Comparison of ENCODE assay signal across 1 cellular context in the genomic region with DNA sequence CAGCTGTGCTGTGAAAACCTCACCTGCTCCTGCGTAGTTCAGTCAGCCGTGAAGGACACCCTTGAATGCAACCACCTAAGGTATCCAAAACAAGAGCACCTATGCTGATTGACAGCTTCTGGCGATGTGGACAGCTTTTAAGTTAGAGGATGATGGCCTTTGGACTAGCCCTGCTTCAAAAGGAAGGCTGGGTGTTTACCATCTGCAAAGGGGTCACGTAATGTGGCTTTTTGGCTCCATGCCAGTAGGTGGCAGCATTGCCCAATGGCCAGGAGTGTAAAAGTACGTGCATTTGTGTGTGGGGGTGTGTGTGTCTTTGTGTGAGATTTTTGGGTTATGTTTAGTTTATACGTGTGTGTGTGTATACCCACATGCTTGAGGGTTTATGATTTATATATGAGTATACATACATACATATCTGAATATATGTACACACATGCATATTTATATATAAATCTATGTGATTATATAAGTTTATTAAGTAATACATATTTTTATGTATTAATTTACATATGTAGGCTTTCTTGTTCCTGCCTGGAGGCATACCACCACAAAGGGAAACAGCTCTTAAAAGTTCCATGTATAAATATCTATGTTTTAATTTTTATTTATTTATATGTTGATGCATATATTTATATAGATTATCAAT.
TF ChIP-seq lines count a peak whose summit lies in the region.

No MANE protein-coding gene starts in this region.

TF ChIP-seq in HepG2, 621 proteins besides CTCF, POLR2A, EP300 and RAD21 (continued from another document and continues in another):
- TF ChIP-seq, protein P1, sequence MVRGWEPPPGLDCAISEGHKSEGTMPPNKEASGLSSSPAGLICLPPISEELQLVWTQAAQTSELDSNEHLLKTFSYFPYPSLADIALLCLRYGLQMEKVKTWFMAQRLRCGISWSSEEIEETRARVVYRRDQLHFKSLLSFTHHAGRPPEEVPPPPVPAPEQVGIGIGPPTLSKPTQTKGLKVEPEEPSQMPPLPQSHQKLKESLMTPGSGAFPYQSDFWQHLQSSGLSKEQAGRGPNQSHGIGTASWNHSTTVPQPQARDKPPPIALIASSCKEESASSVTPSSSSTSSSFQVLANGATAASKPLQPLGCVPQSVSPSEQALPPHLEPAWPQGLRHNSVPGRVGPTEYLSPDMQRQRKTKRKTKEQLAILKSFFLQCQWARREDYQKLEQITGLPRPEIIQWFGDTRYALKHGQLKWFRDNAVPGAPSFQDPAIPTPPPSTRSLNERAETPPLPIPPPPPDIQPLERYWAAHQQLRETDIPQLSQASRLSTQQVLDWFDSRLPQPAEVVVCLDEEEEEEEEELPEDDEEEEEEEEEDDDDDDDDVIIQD (CRISPR knock-in tag; IDR thresholded peaks at IDR 0.05; ENCODE audit: low read depth): peak; percentile 75; the same call in 1 of the 2 replicates
- TF ChIP-seq MAZ (IDR thresholded peaks at IDR 0.05; ENCODE audit: borderline replicate concordance, low read depth, low read length) (no peak), MAZ (CRISPR knock-in tag; IDR thresholded peaks at IDR 0.05; ENCODE audit: low read depth) (no peak), ZNF432 (CRISPR knock-in tag; IDR thresholded peaks at IDR 0.05; ENCODE audit: borderline replicate concordance) (no peak), ATM (IDR thresholded peaks at IDR 0.05; ENCODE audit: borderline replicate concordance) (no peak), SYNCRIP (IDR thresholded peaks at IDR 0.05; ENCODE audit: insufficient read depth, low read depth, low read length) (no peak), EEA1 (CRISPR knock-in tag; IDR thresholded peaks at IDR 0.05; ENCODE audit: borderline replicate concordance) (no peak), PHF8 (CRISPR knock-in tag; IDR thresholded peaks at IDR 0.05) (no peak), RFXANK (CRISPR knock-in tag; IDR thresholded peaks at IDR 0.05) (no peak), ZNF841 (CRISPR knock-in tag; IDR thresholded peaks at IDR 0.05; ENCODE audit: borderline replicate concordance) (no peak), PCBP1 (IDR thresholded peaks at IDR 0.05; ENCODE audit: borderline replicate concordance, low read depth, low read length) (no peak), GLI4 (CRISPR knock-in tag; IDR thresholded peaks at IDR 0.05; ENCODE audit: borderline replicate concordance) (no peak), ZSCAN12 (CRISPR knock-in tag; IDR thresholded peaks at IDR 0.05) (no peak), MIER3 (CRISPR knock-in tag; IDR thresholded peaks at IDR 0.05; ENCODE audit: borderline replicate concordance) (peak; percentile 36; the same call in 1 of the 2 replicates), NFKB2 (CRISPR knock-in tag; IDR thresholded peaks at IDR 0.05; ENCODE audit: borderline replicate concordance) (no peak), NAIF1 (CRISPR knock-in tag; IDR thresholded peaks at IDR 0.05; ENCODE audit: borderline replicate concordance) (no peak), XBP1 (CRISPR knock-in tag; IDR thresholded peaks at IDR 0.05) (no peak), HNRNPLL (IDR thresholded peaks at IDR 0.05; ENCODE audit: low read depth, low read length, poor library complexity, severe bottlenecking) (no peak), ZFX (CRISPR knock-in tag; IDR thresholded peaks at IDR 0.05; ENCODE audit: low read depth) (peak; percentile 17; the same call in 1 of the 2 replicates), SRSF9 (IDR thresholded peaks at IDR 0.05; ENCODE audit: borderline replicate concordance, insufficient read depth, low read depth, low read length, poor library complexity, severe bottlenecking) (no peak)
- TF ChIP-seq, protein P2, sequence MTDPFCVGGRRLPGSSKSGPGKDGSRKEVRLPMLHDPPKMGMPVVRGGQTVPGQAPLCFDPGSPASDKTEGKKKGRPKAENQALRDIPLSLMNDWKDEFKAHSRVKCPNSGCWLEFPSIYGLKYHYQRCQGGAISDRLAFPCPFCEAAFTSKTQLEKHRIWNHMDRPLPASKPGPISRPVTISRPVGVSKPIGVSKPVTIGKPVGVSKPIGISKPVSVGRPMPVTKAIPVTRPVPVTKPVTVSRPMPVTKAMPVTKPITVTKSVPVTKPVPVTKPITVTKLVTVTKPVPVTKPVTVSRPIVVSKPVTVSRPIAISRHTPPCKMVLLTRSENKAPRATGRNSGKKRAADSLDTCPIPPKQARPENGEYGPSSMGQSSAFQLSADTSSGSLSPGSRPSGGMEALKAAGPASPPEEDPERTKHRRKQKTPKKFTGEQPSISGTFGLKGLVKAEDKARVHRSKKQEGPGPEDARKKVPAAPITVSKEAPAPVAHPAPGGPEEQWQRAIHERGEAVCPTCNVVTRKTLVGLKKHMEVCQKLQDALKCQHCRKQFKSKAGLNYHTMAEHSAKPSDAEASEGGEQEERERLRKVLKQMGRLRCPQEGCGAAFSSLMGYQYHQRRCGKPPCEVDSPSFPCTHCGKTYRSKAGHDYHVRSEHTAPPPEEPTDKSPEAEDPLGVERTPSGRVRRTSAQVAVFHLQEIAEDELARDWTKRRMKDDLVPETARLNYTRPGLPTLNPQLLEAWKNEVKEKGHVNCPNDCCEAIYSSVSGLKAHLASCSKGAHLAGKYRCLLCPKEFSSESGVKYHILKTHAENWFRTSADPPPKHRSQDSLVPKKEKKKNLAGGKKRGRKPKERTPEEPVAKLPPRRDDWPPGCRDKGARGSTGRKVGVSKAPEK (CRISPR knock-in tag; IDR thresholded peaks at IDR 0.05; ENCODE audit: borderline replicate concordance): no peak
- TF ChIP-seq, protein P3, sequence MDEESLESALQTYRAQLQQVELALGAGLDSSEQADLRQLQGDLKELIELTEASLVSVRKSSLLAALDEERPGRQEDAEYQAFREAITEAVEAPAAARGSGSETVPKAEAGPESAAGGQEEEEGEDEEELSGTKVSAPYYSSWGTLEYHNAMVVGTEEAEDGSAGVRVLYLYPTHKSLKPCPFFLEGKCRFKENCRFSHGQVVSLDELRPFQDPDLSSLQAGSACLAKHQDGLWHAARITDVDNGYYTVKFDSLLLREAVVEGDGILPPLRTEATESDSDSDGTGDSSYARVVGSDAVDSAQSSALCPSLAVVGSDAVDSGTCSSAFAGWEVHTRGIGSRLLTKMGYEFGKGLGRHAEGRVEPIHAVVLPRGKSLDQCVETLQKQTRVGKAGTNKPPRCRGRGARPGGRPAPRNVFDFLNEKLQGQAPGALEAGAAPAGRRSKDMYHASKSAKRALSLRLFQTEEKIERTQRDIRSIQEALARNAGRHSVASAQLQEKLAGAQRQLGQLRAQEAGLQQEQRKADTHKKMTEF (CRISPR knock-in tag; IDR thresholded peaks at IDR 0.05): 0 out of 2 replicates have a peak, but pooled peaks have one; percentile 38
- TF ChIP-seq, protein P4, sequence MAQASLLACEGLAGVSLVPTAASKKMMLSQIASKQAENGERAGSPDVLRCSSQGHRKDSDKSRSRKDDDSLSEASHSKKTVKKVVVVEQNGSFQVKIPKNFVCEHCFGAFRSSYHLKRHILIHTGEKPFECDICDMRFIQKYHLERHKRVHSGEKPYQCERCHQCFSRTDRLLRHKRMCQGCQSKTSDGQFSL (CRISPR knock-in tag; IDR thresholded peaks at IDR 0.05): peak; percentile 59; the same call in 1 of the 2 replicates
- TF ChIP-seq, protein P5, sequence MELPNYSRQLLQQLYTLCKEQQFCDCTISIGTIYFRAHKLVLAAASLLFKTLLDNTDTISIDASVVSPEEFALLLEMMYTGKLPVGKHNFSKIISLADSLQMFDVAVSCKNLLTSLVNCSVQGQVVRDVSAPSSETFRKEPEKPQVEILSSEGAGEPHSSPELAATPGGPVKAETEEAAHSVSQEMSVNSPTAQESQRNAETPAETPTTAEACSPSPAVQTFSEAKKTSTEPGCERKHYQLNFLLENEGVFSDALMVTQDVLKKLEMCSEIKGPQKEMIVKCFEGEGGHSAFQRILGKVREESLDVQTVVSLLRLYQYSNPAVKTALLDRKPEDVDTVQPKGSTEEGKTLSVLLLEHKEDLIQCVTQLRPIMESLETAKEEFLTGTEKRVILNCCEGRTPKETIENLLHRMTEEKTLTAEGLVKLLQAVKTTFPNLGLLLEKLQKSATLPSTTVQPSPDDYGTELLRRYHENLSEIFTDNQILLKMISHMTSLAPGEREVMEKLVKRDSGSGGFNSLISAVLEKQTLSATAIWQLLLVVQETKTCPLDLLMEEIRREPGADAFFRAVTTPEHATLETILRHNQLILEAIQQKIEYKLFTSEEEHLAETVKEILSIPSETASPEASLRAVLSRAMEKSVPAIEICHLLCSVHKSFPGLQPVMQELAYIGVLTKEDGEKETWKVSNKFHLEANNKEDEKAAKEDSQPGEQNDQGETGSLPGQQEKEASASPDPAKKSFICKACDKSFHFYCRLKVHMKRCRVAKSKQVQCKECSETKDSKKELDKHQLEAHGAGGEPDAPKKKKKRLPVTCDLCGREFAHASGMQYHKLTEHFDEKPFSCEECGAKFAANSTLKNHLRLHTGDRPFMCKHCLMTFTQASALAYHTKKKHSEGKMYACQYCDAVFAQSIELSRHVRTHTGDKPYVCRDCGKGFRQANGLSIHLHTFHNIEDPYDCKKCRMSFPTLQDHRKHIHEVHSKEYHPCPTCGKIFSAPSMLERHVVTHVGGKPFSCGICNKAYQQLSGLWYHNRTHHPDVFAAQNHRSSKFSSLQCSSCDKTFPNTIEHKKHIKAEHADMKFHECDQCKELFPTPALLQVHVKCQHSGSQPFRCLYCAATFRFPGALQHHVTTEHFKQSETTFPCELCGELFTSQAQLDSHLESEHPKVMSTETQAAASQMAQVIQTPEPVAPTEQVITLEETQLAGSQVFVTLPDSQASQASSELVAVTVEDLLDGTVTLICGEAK (IDR thresholded peaks at IDR 0.05): no peak
- TF ChIP-seq, protein P5 (CRISPR knock-in tag; IDR thresholded peaks at IDR 0.05): no peak; the same call in 1 of the 2 replicates
- TF ChIP-seq, protein P6, sequence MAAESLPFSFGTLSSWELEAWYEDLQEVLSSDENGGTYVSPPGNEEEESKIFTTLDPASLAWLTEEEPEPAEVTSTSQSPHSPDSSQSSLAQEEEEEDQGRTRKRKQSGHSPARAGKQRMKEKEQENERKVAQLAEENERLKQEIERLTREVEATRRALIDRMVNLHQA (CRISPR knock-in tag; IDR thresholded peaks at IDR 0.05): no peak
- TF ChIP-seq, protein P7, sequence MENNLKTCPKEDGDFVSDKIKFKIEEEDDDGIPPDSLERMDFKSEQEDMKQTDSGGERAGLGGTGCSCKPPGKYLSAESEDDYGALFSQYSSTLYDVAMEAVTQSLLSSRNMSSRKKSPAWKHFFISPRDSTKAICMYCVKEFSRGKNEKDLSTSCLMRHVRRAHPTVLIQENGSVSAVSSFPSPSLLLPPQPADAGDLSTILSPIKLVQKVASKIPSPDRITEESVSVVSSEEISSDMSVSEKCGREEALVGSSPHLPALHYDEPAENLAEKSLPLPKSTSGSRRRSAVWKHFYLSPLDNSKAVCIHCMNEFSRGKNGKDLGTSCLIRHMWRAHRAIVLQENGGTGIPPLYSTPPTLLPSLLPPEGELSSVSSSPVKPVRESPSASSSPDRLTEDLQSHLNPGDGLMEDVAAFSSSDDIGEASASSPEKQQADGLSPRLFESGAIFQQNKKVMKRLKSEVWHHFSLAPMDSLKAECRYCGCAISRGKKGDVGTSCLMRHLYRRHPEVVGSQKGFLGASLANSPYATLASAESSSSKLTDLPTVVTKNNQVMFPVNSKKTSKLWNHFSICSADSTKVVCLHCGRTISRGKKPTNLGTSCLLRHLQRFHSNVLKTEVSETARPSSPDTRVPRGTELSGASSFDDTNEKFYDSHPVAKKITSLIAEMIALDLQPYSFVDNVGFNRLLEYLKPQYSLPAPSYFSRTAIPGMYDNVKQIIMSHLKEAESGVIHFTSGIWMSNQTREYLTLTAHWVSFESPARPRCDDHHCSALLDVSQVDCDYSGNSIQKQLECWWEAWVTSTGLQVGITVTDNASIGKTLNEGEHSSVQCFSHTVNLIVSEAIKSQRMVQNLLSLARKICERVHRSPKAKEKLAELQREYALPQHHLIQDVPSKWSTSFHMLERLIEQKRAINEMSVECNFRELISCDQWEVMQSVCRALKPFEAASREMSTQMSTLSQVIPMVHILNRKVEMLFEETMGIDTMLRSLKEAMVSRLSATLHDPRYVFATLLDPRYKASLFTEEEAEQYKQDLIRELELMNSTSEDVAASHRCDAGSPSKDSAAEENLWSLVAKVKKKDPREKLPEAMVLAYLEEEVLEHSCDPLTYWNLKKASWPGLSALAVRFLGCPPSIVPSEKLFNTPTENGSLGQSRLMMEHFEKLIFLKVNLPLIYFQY (CRISPR knock-in tag; IDR thresholded peaks at IDR 0.05; ENCODE audit: borderline replicate concordance): no peak
